ENCODE assay signal across 21 cellular contexts in genomic region chr12:115216300-115216699, GRCh38.
"Had no signal": no experiment of that assay in that cellular context is flagged by ENCODE, and none has a peak within 500 bp of the region (broad histone marks: within the 10 kb centered on the region; RNA-seq: fewer than 3 reads in every experiment).

No MANE protein-coding gene starts in this region.

- H3K4me1 ChIP-seq: colonic mucosa, lower lobe of right lung, parathyroid adenoma, prostate gland, right lobe of liver, transverse colon had no signal

- H2AFZ ChIP-seq: parathyroid adenoma had no signal

- ATAC-seq: heart right ventricle; lower lobe of right lung; natural killer cell treated with Interleukin-12 subunit alpha and Interleukin-12 subunit beta and Interleukin-15 and Interleukin-18, amount 100 ng/mL, for 72 hours; right lobe of liver; stimulated activated naive B cell treated with anti-CD40 and anti-IgM and Interleukin-4, amounts not matched to agents 10 μg/mL and 1 μg/mL and 100 μg/mL, for 72 hours had no signal

- H3K4me3 ChIP-seq: colonic mucosa, heart right ventricle, left ventricle myocardium inferior, lower lobe of right lung, prostate gland, right lobe of liver, stomach, thoracic aorta, transverse colon had no signal

- H3K36me3 ChIP-seq: colonic mucosa, heart right ventricle, left ventricle myocardium inferior, lower lobe of right lung, prostate gland, right lobe of liver, stomach, thoracic aorta, transverse colon had no signal

- DNase-seq: cerebellar nuclear complex; colonic mucosa; dermis blood vessel endothelial cell; heart right ventricle; hypothalamus; left ventricle myocardium inferior; lower lobe of right lung; mesenchymal stem cell; midbrain; occipital lobe; retina; right lobe of liver; stimulated activated CD4-positive, alpha-beta T cell treated with anti-CD3 and anti-CD28 coated beads, Interleukin-4, amount 100 ng/mL, for 24 hours; stimulated activated naive B cell treated with anti-CD40 and anti-IgM and Interleukin-4, amounts not matched to agents 10 μg/mL and 1 μg/mL and 100 μg/mL, for 72 hours; stomach; substantia nigra; transverse colon had no signal

- H3K9ac ChIP-seq: parathyroid adenoma had no signal

- H3K9me3 ChIP-seq: colonic mucosa, lower lobe of right lung, prostate gland, right lobe of liver, thoracic aorta, transverse colon had no signal

- H3K27me3 ChIP-seq: colonic mucosa, right lobe of liver, stomach, transverse colon had no signal

- H3K79me2 ChIP-seq: parathyroid adenoma had no signal

- H3K27ac ChIP-seq: colonic mucosa, heart right ventricle, left ventricle myocardium inferior, lower lobe of right lung, parathyroid adenoma, prostate gland, right lobe of liver, stomach, thoracic aorta, transverse colon had no signal
